ENCODE assay signal across 11 cellular contexts in the genomic region with DNA sequence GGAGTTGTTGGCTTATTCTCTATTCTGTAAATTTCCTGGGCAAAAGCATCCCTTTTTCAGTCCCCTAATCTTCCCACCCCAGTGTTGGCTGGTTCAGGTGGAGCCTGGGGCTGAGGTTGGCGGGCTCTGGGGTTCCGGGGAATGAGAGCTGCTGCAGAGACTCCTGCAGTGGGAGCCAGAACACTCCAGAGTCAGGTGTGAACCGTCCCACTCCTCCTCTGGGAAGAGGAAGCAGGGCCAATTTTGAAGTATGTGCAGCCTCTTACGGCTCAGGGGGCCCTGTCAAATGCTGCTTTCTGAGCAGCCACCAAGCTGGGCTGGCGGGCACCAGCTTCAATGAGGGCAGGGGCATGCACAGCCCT. TPM values are rescaled to one million over a fixed set of nuclear protein-coding genes. Genes with fewer than 3 reads are reported as not detected.
DNase-seq lines count a peak whose midpoint lies in the region; ATAC-seq and TF ChIP-seq lines count a peak whose summit lies in the region.
"Had no signal": no experiment of that assay in that cellular context is flagged by ENCODE, and none has a peak within 500 bp of the region (broad histone marks: within the 10 kb centered on the region; RNA-seq: fewer than 3 reads in every experiment).

No MANE protein-coding gene starts in this region.

- peak overlapping the region; percentile 54 to 87 (median 68) for H3K27ac Mint-ChIP-seq in CD14-positive monocyte
- peak overlapping the region; percentile 72 for H3K27ac Mint-ChIP-seq in activated CD8-positive, alpha-beta T cell treated with anti-CD3 and anti-CD28 coated beads for 36 hours
- peak overlapping the region in 3 of 8 donors; percentile 64 to 73 (median 70) for H3K27ac Mint-ChIP-seq in CD8-positive, alpha-beta memory T cell

- CTCF ChIA-PET in activated CD8-positive, alpha-beta T cell treated with anti-CD3 and anti-CD28 coated beads for 36 hours (lab: Charles Lee), result interaction anchor here (1.2 to 2.7 kb wide), 4 partner anchors 10 to 24 kb away, joined by 3 to 12 read pairs (median 3); no protein-coding TSS in a partner anchor
- CTCF ChIA-PET in CD8-positive, alpha-beta memory T cell (lab: Charles Lee), result no interaction called here

- intact Hi-C loops in CD14-positive monocyte (cut with micrococcal nuclease), result no loop called here
- intact Hi-C loops in activated CD8-positive, alpha-beta T cell treated with anti-CD3 and anti-CD28 coated beads for 36 hours (cut with micrococcal nuclease), result no loop called here
- intact Hi-C loops in left ventricle myocardium inferior (cut with micrococcal nuclease), result no loop called here
- intact Hi-C loops in gastrocnemius medialis (cut with DNase I; ENCODE audit: low total_unique reads), result no loop called here

- H3K36me3 Mint-ChIP-seq in CD14-positive monocyte, result peaks cover 55 to 60% of the 10 kb centered on the region in 2 donors
- H3K36me3 Mint-ChIP-seq in activated CD8-positive, alpha-beta T cell treated with anti-CD3 and anti-CD28 coated beads for 36 hours (ENCODE audit: low read depth), result peaks cover 31% of the 10 kb centered on the region
- peaks cover 0 to 97% (median 20%) of the 10 kb centered on the region in 3 donors for H3K36me3 Mint-ChIP-seq in CD8-positive, alpha-beta memory T cell

- TF ChIP-seq CTCF in CD14-positive monocyte (IDR thresholded peaks at IDR 0.05) (no peak), left ventricle myocardium inferior (IDR thresholded peaks at IDR 0.05; ENCODE audit: borderline replicate concordance) (no peak), gastrocnemius medialis (IDR thresholded peaks at IDR 0.05 in 4 of 5, conservative IDR thresholded peaks at IDR 0.05 in 1 of 5) (no peak)
- no peak for TF ChIP-seq CTCF in activated CD8-positive, alpha-beta T cell treated with anti-CD3 and anti-CD28 coated beads for 36 hours (IDR thresholded peaks at IDR 0.05)

- no peaks in the 10 kb centered on the region for H3K9me3 Mint-ChIP-seq in CD14-positive monocyte
- no peaks in the 10 kb centered on the region for H3K9me3 Mint-ChIP-seq in activated CD8-positive, alpha-beta T cell treated with anti-CD3 and anti-CD28 coated beads for 36 hours
- H3K9me3 Mint-ChIP-seq in CD8-positive, alpha-beta memory T cell, result no peaks in the 10 kb centered on the region

- H3K27me3 Mint-ChIP-seq in CD14-positive monocyte (ENCODE audit: low read depth in 3 of 3), result peaks cover 0 to 8% (median 2%) of the 10 kb centered on the region in 3 donors
- H3K27me3 Mint-ChIP-seq in activated CD8-positive, alpha-beta T cell treated with anti-CD3 and anti-CD28 coated beads for 36 hours, result no peaks in the 10 kb centered on the region
- H3K27me3 Mint-ChIP-seq in CD8-positive, alpha-beta memory T cell, result no peaks in the 10 kb centered on the region

- in situ Hi-C loops in gastrocnemius medialis (cut with MboI; ENCODE audit: low sequenced_read_pairs in 4 of 4), result no loop called here

- H3K4me3 ChIP-seq in left ventricle myocardium inferior, result peak overlapping the region; percentile 1
- H3K4me3 ChIP-seq in gastrocnemius medialis, result no peak overlapping the region
- no peak overlapping the region for H3K4me3 ChIP-seq in CD8-positive, alpha-beta memory T cell (ENCODE audit: low read length)

- POLR2A ChIA-PET in activated CD8-positive, alpha-beta T cell treated with anti-CD3 and anti-CD28 coated beads for 36 hours (lab: Charles Lee), result interaction anchor here (1.7 kb wide), 1 partner anchor 9 kb away, joined by 4 read pairs; no protein-coding TSS in a partner anchor
- POLR2A ChIA-PET in CD8-positive, alpha-beta memory T cell (lab: Charles Lee), result no interaction called here

- H3K27ac ChIP-seq in left ventricle myocardium inferior (replicated peaks), result peak overlapping the region; percentile 91
- peak overlapping the region; percentile 70 to 82 (median 76) for H3K27ac ChIP-seq in gastrocnemius medialis
- H3K27ac ChIP-seq in CD8-positive, alpha-beta memory T cell (ENCODE audit: low read depth, low read length), result no peak overlapping the region

- no peak for TF ChIP-seq POLR2A in gastrocnemius medialis (IDR thresholded peaks at IDR 0.05)

- peaks cover 18% of the 10 kb centered on the region for H3K4me1 Mint-ChIP-seq in CD14-positive monocyte
- H3K4me1 Mint-ChIP-seq in activated CD8-positive, alpha-beta T cell treated with anti-CD3 and anti-CD28 coated beads for 36 hours (ENCODE audit: low read depth), result peaks cover 8% of the 10 kb centered on the region
- peaks cover 15 to 27% (median 16%) of the 10 kb centered on the region in 3 donors for H3K4me1 Mint-ChIP-seq in CD8-positive, alpha-beta memory T cell

- no peaks in the 10 kb centered on the region for H3K9me3 ChIP-seq in left ventricle myocardium inferior (replicated peaks)
- no peaks in the 10 kb centered on the region for H3K9me3 ChIP-seq in gastrocnemius medialis
- no peaks in the 10 kb centered on the region for H3K9me3 ChIP-seq in CD8-positive, alpha-beta memory T cell (ENCODE audit: low read length)

- H3K27me3 ChIP-seq in left ventricle myocardium inferior (ENCODE audit: low read depth) (no peaks in the 10 kb centered on the region), gastrocnemius medialis (no peaks in the 10 kb centered on the region)
- no peaks in the 10 kb centered on the region for H3K27me3 ChIP-seq in CD8-positive, alpha-beta memory T cell (ENCODE audit: insufficient read depth, low read length, poor library complexity, severe bottlenecking)

- peaks cover 72% of the 10 kb centered on the region for H3K4me1 ChIP-seq in left ventricle myocardium inferior
- H3K4me1 ChIP-seq in gastrocnemius medialis, result peaks cover 39 to 46% of the 10 kb centered on the region in 2 donors
- H3K4me1 ChIP-seq in CD8-positive, alpha-beta memory T cell (ENCODE audit: insufficient read depth, low read length), result no peaks in the 10 kb centered on the region

- no peak for DNase-seq in CD14-positive monocyte (ENCODE audit: low spot score)
- DNase-seq in activated CD8-positive, alpha-beta T cell treated with anti-CD3 and anti-CD28 coated beads for 36 hours, result no peak
- no peak for DNase-seq in left ventricle myocardium inferior
- no peak for DNase-seq in gastrocnemius medialis
- no peak for DNase-seq in GM03348 (ENCODE audit: low spot score)
- no peak for DNase-seq in COLO829 (ENCODE audit: low spot score)
- DNase-seq in CD8-positive, alpha-beta memory T cell, result no peak
- no peak for DNase-seq in stimulated activated CD4-positive, alpha-beta T cell treated with anti-CD3 and anti-CD28 coated beads, Interleukin-2, amount 100 ng/mL, for 24 hours
- DNase-seq: glutamatergic neuron, NCI-H510A, SIG-M5 had no signal

- H3K36me3 ChIP-seq in left ventricle myocardium inferior (peaks cover 86% of the 10 kb centered on the region), gastrocnemius medialis (peaks cover 0 to 50% of the 10 kb centered on the region in 2 donors)
- H3K36me3 ChIP-seq in CD8-positive, alpha-beta memory T cell (ENCODE audit: insufficient read depth, low read length), result peaks cover 92% of the 10 kb centered on the region

- no peak for ATAC-seq in activated CD8-positive, alpha-beta T cell treated with anti-CD3 and anti-CD28 coated beads for 36 hours
- peak in 1 of 2 donors; percentile 6 for ATAC-seq in gastrocnemius medialis

- no peak overlapping the region for H3K4me3 Mint-ChIP-seq in CD14-positive monocyte
- no peak overlapping the region for H3K4me3 Mint-ChIP-seq in activated CD8-positive, alpha-beta T cell treated with anti-CD3 and anti-CD28 coated beads for 36 hours
- no peak overlapping the region for H3K4me3 Mint-ChIP-seq in CD8-positive, alpha-beta memory T cell

RNA-seq across cellular contexts. Expression of a gene that starts 42.9 kb away (rescaled TPM):
- polyA plus RNA-seq in CD14-positive monocyte, result 1 to 10 TPM; 2.1 to 3.1 TPM
- total RNA-seq in activated CD8-positive, alpha-beta T cell treated with anti-CD3 and anti-CD28 coated beads for 36 hours, result 10 to 100 TPM; 58.7 to 61.2 TPM
- total RNA-seq in left ventricle myocardium inferior, result 26.3 TPM
- 10 to 100 TPM; 17.3 to 44.5 (median 19.8) TPM for total RNA-seq in gastrocnemius medialis
- total RNA-seq in CD8-positive, alpha-beta memory T cell, result 100 to 1,000 TPM; 105 to 107 TPM
- 47.1 TPM for polyA plus RNA-seq in CD8-positive, alpha-beta memory T cell
